ENCODE assay signal across 9 cellular contexts in the genomic region with DNA sequence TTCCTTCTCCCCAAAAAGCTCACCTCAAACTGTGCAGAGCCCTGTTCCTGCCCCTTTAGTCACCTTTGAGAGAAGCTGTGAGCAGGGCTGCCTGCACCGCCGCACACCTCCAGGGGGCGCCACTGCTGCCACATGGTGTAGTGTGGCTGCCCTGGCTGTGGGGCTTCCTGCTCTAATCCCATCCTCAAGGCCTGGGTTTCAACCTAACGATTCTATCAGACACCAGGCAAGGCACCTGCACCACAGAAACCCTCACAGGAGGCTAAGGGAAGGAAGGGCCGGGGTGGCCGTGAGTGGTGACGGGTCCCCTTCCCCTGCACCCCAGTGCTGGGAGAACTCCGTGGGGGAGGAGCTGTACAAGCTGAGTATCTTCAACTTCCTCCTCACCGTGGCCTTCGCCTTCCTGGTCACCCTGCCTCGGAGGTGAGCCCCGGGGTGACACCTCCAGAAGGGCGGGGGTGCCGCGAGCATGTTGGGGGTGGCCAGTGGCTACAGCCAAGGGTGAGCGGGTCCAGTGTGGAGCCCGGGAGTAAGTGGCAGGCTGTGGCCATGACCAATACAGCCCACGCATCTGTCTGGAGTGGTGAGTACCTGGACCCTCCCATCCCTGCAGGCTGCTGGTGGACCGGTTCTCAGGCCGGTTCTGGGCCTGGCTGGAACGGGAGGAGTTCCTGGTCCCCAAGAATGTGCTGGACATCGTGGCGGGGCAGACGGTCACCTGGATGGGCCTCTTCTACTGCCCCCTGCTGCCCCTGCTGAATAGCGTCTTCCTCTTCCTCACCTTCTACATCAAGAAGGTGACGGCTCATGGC. TPM values are rescaled to one million over a fixed set of nuclear protein-coding genes. Genes with fewer than 3 reads are reported as not detected.
DNase-seq lines count a peak whose midpoint lies in the region; TF ChIP-seq lines count a peak whose summit lies in the region.
"Had no signal": no experiment of that assay in that cellular context is flagged by ENCODE, and none has a peak within 500 bp of the region (broad histone marks: within the 10 kb centered on the region; RNA-seq: fewer than 3 reads in every experiment).

No MANE protein-coding gene starts in this region.

- H3K9me2 ChIP-seq in MM.1S (replicated peaks; ENCODE audit: insufficient read depth, low read length), result no peaks in the 10 kb centered on the region

- H3K9me3 Mint-ChIP-seq in Caco-2 (ENCODE audit: unreplicated experiment) (no peaks in the 10 kb centered on the region), mesothelial cell of epicardium (no peaks in the 10 kb centered on the region)
- no peaks in the 10 kb centered on the region for H3K9me3 Mint-ChIP-seq in activated naive CD4-positive, alpha-beta T cell treated with anti-CD3 and anti-CD28 coated beads for 36 hours

- CTCF ChIA-PET in Caco-2 (lab: Charles Lee), result interaction anchor here (2.3 kb wide), 1 partner anchor 9 kb away, joined by 12 read pairs; a partner anchor contains a TSS
- CTCF ChIA-PET in activated naive CD4-positive, alpha-beta T cell treated with anti-CD3 and anti-CD28 coated beads for 36 hours (lab: Charles Lee), result interaction anchor here (0.6 to 7.9 kb wide), 13 partner anchors 10 to 113 kb away, joined by 3 to 100 read pairs (median 4); no protein-coding TSS in a partner anchor

- no peak overlapping the region for H2AFZ ChIP-seq in MM.1S (ENCODE audit: low read length)

- H3K4me3 ChIP-seq in Caco-2 (ENCODE audit: low read depth, low read length) (no peak overlapping the region), MM.1S (ENCODE audit: low read length) (no peak overlapping the region), dorsolateral prefrontal cortex (no peak overlapping the region)

- H3K27ac ChIP-seq in MM.1S (ENCODE audit: low read length) (peak overlapping the region; percentile 23; the same call in 1 of the 2 replicates), dorsolateral prefrontal cortex (no peak overlapping the region)

- 0 out of 2 replicates have a peak, but pooled peaks cover 2% of the 10 kb centered on the region for H4K20me1 ChIP-seq in MM.1S (ENCODE audit: insufficient read depth, low read length)

- POLR2A ChIA-PET in Caco-2 (lab: Charles Lee), result no interaction called here

- no peak overlapping the region for H3K27ac Mint-ChIP-seq in Caco-2 (ENCODE audit: unreplicated experiment)
- no peak overlapping the region for H3K27ac Mint-ChIP-seq in activated naive CD4-positive, alpha-beta T cell treated with anti-CD3 and anti-CD28 coated beads for 36 hours
- no peak overlapping the region for H3K27ac Mint-ChIP-seq in mesothelial cell of epicardium

- H3K4me1 Mint-ChIP-seq in Caco-2 (ENCODE audit: low read depth, unreplicated experiment), result peaks cover 5% of the 10 kb centered on the region
- H3K4me1 Mint-ChIP-seq in activated naive CD4-positive, alpha-beta T cell treated with anti-CD3 and anti-CD28 coated beads for 36 hours (ENCODE audit: low read depth), result peaks cover 72% of the 10 kb centered on the region
- peaks cover 15% of the 10 kb centered on the region for H3K4me1 Mint-ChIP-seq in mesothelial cell of epicardium

- H3K79me2 ChIP-seq in MM.1S (ENCODE audit: low read length), result peaks cover 42% of the 10 kb centered on the region

- H3K9ac ChIP-seq in MM.1S (ENCODE audit: low read length), result no peak overlapping the region

- no peak overlapping the region for H3K4me3 Mint-ChIP-seq in Caco-2 (ENCODE audit: unreplicated experiment)
- no peak overlapping the region for H3K4me3 Mint-ChIP-seq in activated naive CD4-positive, alpha-beta T cell treated with anti-CD3 and anti-CD28 coated beads for 36 hours
- no peak overlapping the region for H3K4me3 Mint-ChIP-seq in mesothelial cell of epicardium

- H3K27me3 Mint-ChIP-seq in Caco-2 (ENCODE audit: insufficient read depth, unreplicated experiment), result no peaks in the 10 kb centered on the region
- no peaks in the 10 kb centered on the region for H3K27me3 Mint-ChIP-seq in activated naive CD4-positive, alpha-beta T cell treated with anti-CD3 and anti-CD28 coated beads for 36 hours (ENCODE audit: low read depth)
- H3K27me3 Mint-ChIP-seq in mesothelial cell of epicardium (ENCODE audit: low read depth), result no peaks in the 10 kb centered on the region

- no TSS peak for BruUV-seq in Caco-2 (replicated peaks; lab: Mats Ljungman, UMichigan)

- H3K36me3 Mint-ChIP-seq in Caco-2 (ENCODE audit: insufficient read depth, unreplicated experiment), result peaks cover 8% of the 10 kb centered on the region
- peaks cover 47% of the 10 kb centered on the region for H3K36me3 Mint-ChIP-seq in activated naive CD4-positive, alpha-beta T cell treated with anti-CD3 and anti-CD28 coated beads for 36 hours (ENCODE audit: low read depth)
- no peaks in the 10 kb centered on the region for H3K36me3 Mint-ChIP-seq in mesothelial cell of epicardium

- H3F3A ChIP-seq in MM.1S (ENCODE audit: insufficient read depth, low read length), result peaks cover 58% of the 10 kb centered on the region

- peaks cover 17% of the 10 kb centered on the region for H3K4me1 ChIP-seq in Caco-2
- peaks cover 35% of the 10 kb centered on the region for H3K4me1 ChIP-seq in MM.1S (ENCODE audit: low read length)

- TF ChIP-seq CTCF in Caco-2 (IDR thresholded peaks at IDR 0.05; ENCODE audit: insufficient read depth in 1 of 2, low read depth in 1 of 2, low read length in 1 of 2, severe bottlenecking in 1 of 2, unreplicated experiment in 1 of 2) (peak; percentile 27 to 62), MM.1S (IDR thresholded peaks at IDR 0.05; ENCODE audit: low read length) (peak; percentile 67), mesothelial cell of epicardium (IDR thresholded peaks at IDR 0.05; ENCODE audit: unreplicated experiment) (peak; percentile 18), dorsolateral prefrontal cortex (IDR thresholded peaks at IDR 0.05 in 54 of 56, conservative IDR thresholded peaks at IDR 0.05 in 2 of 56; ENCODE audit: low read depth in 1 of 56, partially characterized antibody in 56 of 56) (peak in 15 of 56 donors; percentile 7 to 39 (median 17))

- DNase-seq in Caco-2, result peak in 1 of 2 experiments; percentile 29
- DNase-seq in MM.1S, result peak; percentile 30
- DNase-seq in activated naive CD4-positive, alpha-beta T cell treated with anti-CD3 and anti-CD28 coated beads for 36 hours, result peak; percentile 73
- DNase-seq in mesothelial cell of epicardium (ENCODE audit: low spot score in 2 of 2, unreplicated experiment in 2 of 2), result no peak
- no peak for DNase-seq in NCI-H526 (lab: John Stamatoyannopoulos, UW)
- DNase-seq in amniotic stem cell (lab: John Stamatoyannopoulos, UW), result no peak
- DNase-seq in dorsolateral prefrontal cortex, result no peak
- no peak for DNase-seq in DMS79 (lab: John Stamatoyannopoulos, UW)

- H3K27me3 ChIP-seq in Caco-2 (replicated peaks; ENCODE audit: control insufficient read depth, insufficient read depth, low read length) (no peaks in the 10 kb centered on the region), MM.1S (replicated peaks; ENCODE audit: insufficient read depth, low read length) (no peaks in the 10 kb centered on the region), dorsolateral prefrontal cortex (no peaks in the 10 kb centered on the region)

- intact Hi-C loops in Caco-2 (cut with micrococcal nuclease; ENCODE audit: unreplicated experiment), result no loop called here
- intact Hi-C loops in activated naive CD4-positive, alpha-beta T cell treated with anti-CD3 and anti-CD28 coated beads for 36 hours (cut with micrococcal nuclease), result loop anchor here (10.0 kb wide), 1 partner anchor 637 kb away; no protein-coding TSS in a partner anchor
- intact Hi-C loops in dorsolateral prefrontal cortex (cut with DNase I), result no loop called here

- no peak overlapping the region for H3K4me2 ChIP-seq in MM.1S (ENCODE audit: low read depth, low read length)

- H3K36me3 ChIP-seq in Caco-2 (ENCODE audit: control insufficient read depth, insufficient read depth, low read length), result no peaks in the 10 kb centered on the region
- H3K36me3 ChIP-seq in MM.1S (replicated peaks; ENCODE audit: insufficient read depth, low read length), result peaks cover 4% of the 10 kb centered on the region

- H3K9me3 ChIP-seq in Caco-2 (no peaks in the 10 kb centered on the region), MM.1S (replicated peaks; ENCODE audit: insufficient read depth, low read length) (no peaks in the 10 kb centered on the region)

RNA-seq across cellular contexts. Expression of a gene that starts 7.0 kb away (rescaled TPM):
- total RNA-seq in Caco-2 (2022), result not detected in 2 replicates
- total RNA-seq in activated naive CD4-positive, alpha-beta T cell treated with anti-CD3 and anti-CD28 coated beads for 36 hours, result 100 to 1,000 TPM; 105 to 110 TPM
- 0.60 to 1.2 TPM (median 1.1 TPM) in 3 replicates for total RNA-seq in mesothelial cell of epicardium
- 10 to 100 TPM in 18 of 120 experiments, 1 to 10 TPM in 101, under 1 TPM in 1; 0.90 to 20.9 (median 6.7) TPM for total RNA-seq in dorsolateral prefrontal cortex

RNA-seq across cellular contexts. Expression of a gene that starts 8.6 kb away (rescaled TPM):
- total RNA-seq in Caco-2 (2022), result not detected in 2 replicates
- not detected for total RNA-seq in activated naive CD4-positive, alpha-beta T cell treated with anti-CD3 and anti-CD28 coated beads for 36 hours
- total RNA-seq in mesothelial cell of epicardium, result 0.16 TPM in 1 of 3 replicates, not detected in the others
- total RNA-seq in dorsolateral prefrontal cortex, result 1 to 10 TPM in 2 of 120 experiments, under 1 TPM in 9, not detected in 109; 0.18 to 1.9 (median 0.31) TPM
- total RNA-seq: dermis microvascular lymphatic vessel endothelial cell had no signal

RNA-seq across cellular contexts. Expression of a gene that starts 9.0 kb away (rescaled TPM):
- total RNA-seq in Caco-2 (2022), result 77.7 and 84.7 TPM in 2 replicates
- total RNA-seq in activated naive CD4-positive, alpha-beta T cell treated with anti-CD3 and anti-CD28 coated beads for 36 hours, result 10 to 100 TPM; 79.0 to 85.6 TPM
- total RNA-seq in mesothelial cell of epicardium, result 85.5 to 96.8 TPM (median 86.4 TPM) in 3 replicates
- total RNA-seq in dorsolateral prefrontal cortex, result 100 to 1,000 TPM in 45 of 120 experiments, 10 to 100 TPM in 75; 17.3 to 352 (median 81.1) TPM

RNA-seq across cellular contexts. Expression of a gene that starts 30.8 kb away (rescaled TPM):
- total RNA-seq in Caco-2 (2022), result 169 and 193 TPM in 2 replicates
- total RNA-seq in activated naive CD4-positive, alpha-beta T cell treated with anti-CD3 and anti-CD28 coated beads for 36 hours, result 100 to 1,000 TPM in 1 of 2 experiments, 10 to 100 TPM in 1; 96.3 to 103 TPM
- 47.7 to 52.7 TPM (median 52.0 TPM) in 3 replicates for total RNA-seq in mesothelial cell of epicardium
- 100 to 1,000 TPM in 3 of 120 experiments, 10 to 100 TPM in 117; 19.6 to 122 (median 45.6) TPM for total RNA-seq in dorsolateral prefrontal cortex

RNA-seq across cellular contexts. Expression of a gene that starts 49.3 kb away (rescaled TPM):
- total RNA-seq in Caco-2 (2022) (171 and 190 TPM in 2 replicates), mesothelial cell of epicardium (23.3 to 25.7 TPM (median 23.3 TPM) in 3 replicates), dorsolateral prefrontal cortex (1 to 10 TPM in 109 of 120 experiments, under 1 TPM in 11; 0.55 to 5.6 (median 1.9) TPM)
- 100 to 1,000 TPM; 165 to 173 TPM for total RNA-seq in activated naive CD4-positive, alpha-beta T cell treated with anti-CD3 and anti-CD28 coated beads for 36 hours

Comparison
In these comparisons a context has a peak if more than half of its experiments do, and no peak if none do; other contexts are left out.
1. DNase-seq: peak in MM.1S (single experiment) and activated naive CD4-positive, alpha-beta T cell treated with anti-CD3 and anti-CD28 coated beads for 36 hours (single experiment); none in mesothelial cell of epicardium (0 of 2), NCI-H526 (0 of 2), amniotic stem cell (single experiment), dorsolateral prefrontal cortex (0 of 10) and DMS79 (single experiment).
2. RNA of a gene that starts 7.0 kb away (total RNA-seq): 105 to 110 TPM in activated naive CD4-positive, alpha-beta T cell treated with anti-CD3 and anti-CD28 coated beads for 36 hours; 0.90 to 20.9 TPM in dorsolateral prefrontal cortex, 0.60 to 1.2 TPM in mesothelial cell of epicardium and not detected in Caco-2; every median in the first group is over 4 times any median in the second.